In genomic region chr6:14272111-14273085, GRCh38 we compare ENCODE assay signal across 16 cellular contexts.
DNase-seq lines count a peak whose midpoint lies in the region; ATAC-seq, FAIRE-seq and TF ChIP-seq lines count a peak whose summit lies in the region.
"Had no signal": no experiment of that assay in that cellular context is flagged by ENCODE, and none has a peak within 500 bp of the region (broad histone marks: within the 10 kb centered on the region; RNA-seq: fewer than 3 reads in every experiment).

No MANE protein-coding gene starts in this region.

- H3K4me2 ChIP-seq in DND-41 (ENCODE audit: insufficient read depth, low read length) (no peak overlapping the region), K562 (ENCODE audit: insufficient read depth, low read length) (no peak overlapping the region)

- H4K20me1 ChIP-seq in DND-41 (ENCODE audit: insufficient read depth, low read length) (no peaks in the 10 kb centered on the region), K562 (replicated peaks; ENCODE audit: control insufficient read depth, insufficient read depth, low read length) (no peaks in the 10 kb centered on the region)

- peak overlapping the region in 2 of 8 donors; percentile 13 to 22 for H3K4me3 Mint-ChIP-seq in CD4-positive, alpha-beta memory T cell
- H3K4me3 Mint-ChIP-seq: activated naive CD8-positive, alpha-beta T cell treated with anti-CD3 and anti-CD28 coated beads, Interleukin-2, amount 50 U/mL, for 24 hours; CD4-positive, alpha-beta T cell; natural killer cell treated with Interleukin-12 subunit alpha and Interleukin-12 subunit beta and Interleukin-15 and Interleukin-18, amount 100 ng/mL, for 72 hours had no signal

- H3K27me3 Mint-ChIP-seq in CD4-positive, alpha-beta memory T cell, result no peaks in the 10 kb centered on the region
- H3K27me3 Mint-ChIP-seq: activated naive CD8-positive, alpha-beta T cell treated with anti-CD3 and anti-CD28 coated beads, Interleukin-2, amount 50 U/mL, for 24 hours; CD4-positive, alpha-beta T cell had no signal

- no peak overlapping the region for H2AFZ ChIP-seq in DND-41 (ENCODE audit: low read depth, low read length)
- no peak overlapping the region for H2AFZ ChIP-seq in K562 (ENCODE audit: low read depth, low read length)

- H3K36me3 Mint-ChIP-seq in CD4-positive, alpha-beta memory T cell, result no peaks in the 10 kb centered on the region
- H3K36me3 Mint-ChIP-seq: natural killer cell treated with Interleukin-12 subunit alpha and Interleukin-12 subunit beta and Interleukin-15 and Interleukin-18, amount 100 ng/mL, for 72 hours had no signal

- no peak for TF ChIP-seq RAD21 in K562 (CRISPR knock-in tag; conservative IDR thresholded peaks at IDR 0.05 in 1 of 2, IDR thresholded peaks at IDR 0.05 in 1 of 2)

- ATAC-seq in DND-41 (ENCODE audit: insufficient read depth, low read depth) (no peak), K562 (no peak), left colon (peak; percentile 9), HG02885 (IDR thresholded peaks at IDR 0.05; ENCODE audit: poor library complexity, unreplicated experiment) (no peak)
- ATAC-seq: activated naive CD8-positive, alpha-beta T cell treated with anti-CD3 and anti-CD28 coated beads, Interleukin-2, amount 50 U/mL, for 24 hours; left lobe of liver; natural killer cell treated with Interleukin-12 subunit alpha and Interleukin-12 subunit beta and Interleukin-15 and Interleukin-18, amount 100 ng/mL, for 72 hours had no signal

- WGBS in K562 (ENCODE audit: insufficient coverage, low coverage, missing lambda C conversion rate), result 36% methylated on average over 4 of the region's 4 CpGs

- no peak for FAIRE-seq in K562 (lab: Jason Lieb, UNC)

- CTCF ChIA-PET in K562 (lab: Yijun Ruan, JAX; ENCODE audit: low intra/inter-chr PET ratio), result no interaction called here
- CTCF ChIA-PET in CD4-positive, alpha-beta memory T cell (lab: Charles Lee; ENCODE audit: partially characterized antibody), result interaction anchor here (0.7 kb wide), 1 partner anchor 61 kb away, joined by 3 read pairs; no protein-coding TSS in a partner anchor

- peaks cover 6% of the 10 kb centered on the region for H3K9me3 ChIP-seq in DND-41 (ENCODE audit: insufficient read depth, low read length, severe bottlenecking)
- peaks cover 6% of the 10 kb centered on the region for H3K9me3 ChIP-seq in K562 (replicated peaks; ENCODE audit: control insufficient read depth, insufficient read depth, low read depth, low read length)
- H3K9me3 ChIP-seq in CD4-positive, alpha-beta memory T cell (ENCODE audit: control insufficient read depth in 1 of 2, low read length in 2 of 2), result no peaks in the 10 kb centered on the region
- H3K9me3 ChIP-seq: sigmoid colon had no signal

- TF ChIP-seq EP300 in K562 (IDR thresholded peaks at IDR 0.05; ENCODE audit: low read length), result no peak

- H3K27me3 ChIP-seq in DND-41 (ENCODE audit: insufficient read depth, low read length, poor library complexity), result no peaks in the 10 kb centered on the region
- peaks cover 2 to 20% of the 10 kb centered on the region in 2 experiments; a peak in 3 of 5 replicates for H3K27me3 ChIP-seq in K562 (ENCODE audit: control insufficient read depth in 2 of 2, insufficient read depth in 2 of 2, low read length in 2 of 2)
- H3K27me3 ChIP-seq in CD4-positive, alpha-beta memory T cell (ENCODE audit: insufficient read depth, low read length), result no peaks in the 10 kb centered on the region
- H3K27me3 ChIP-seq: dorsolateral prefrontal cortex, sigmoid colon had no signal

- no TSS peak for BruUV-seq in K562 (replicated peaks; lab: Mats Ljungman, UMichigan)

- peaks cover 31 to 58% (median 39%) of the 10 kb centered on the region in 4 donors for H3K4me1 Mint-ChIP-seq in CD4-positive, alpha-beta memory T cell

- POLR2A ChIA-PET in K562 (lab: Yijun Ruan, JAX), result interaction anchor here (0.6 to 1.2 kb wide), 2 partner anchors 22 to 78 kb away, joined by 5 read pairs; no protein-coding TSS in a partner anchor
- POLR2A ChIA-PET in CD4-positive, alpha-beta memory T cell (lab: Charles Lee; ENCODE audit: partially characterized antibody), result no interaction called here

- H3K79me2 ChIP-seq in DND-41 (ENCODE audit: insufficient read depth, low read length) (no peaks in the 10 kb centered on the region), K562 (ENCODE audit: control insufficient read depth, insufficient read depth, low read length) (no peaks in the 10 kb centered on the region)

- H3K9me3 Mint-ChIP-seq in CD4-positive, alpha-beta memory T cell, result peaks cover 0 to 8% (median 1%) of the 10 kb centered on the region in 8 donors
- H3K9me3 Mint-ChIP-seq: CD4-positive, alpha-beta T cell had no signal

- no peaks in the 10 kb centered on the region for H3K36me3 ChIP-seq in DND-41 (ENCODE audit: insufficient read depth, low read length)
- no peaks in the 10 kb centered on the region for H3K36me3 ChIP-seq in K562 (ENCODE audit: control insufficient read depth, insufficient read depth, low read length)
- H3K36me3 ChIP-seq in CD4-positive, alpha-beta memory T cell (ENCODE audit: insufficient read depth, low read length), result no peaks in the 10 kb centered on the region
- H3K36me3 ChIP-seq: sigmoid colon had no signal

- H3K4me1 ChIP-seq in DND-41 (ENCODE audit: insufficient read depth, low read length), result peaks cover 55% of the 10 kb centered on the region
- H3K4me1 ChIP-seq in K562 (replicated peaks in 1 of 2; ENCODE audit: control insufficient read depth in 2 of 2, insufficient read depth in 2 of 2, low read length in 2 of 2), result peaks cover 5 to 11% of the 10 kb centered on the region in 2 experiments
- H3K4me1 ChIP-seq in CD4-positive, alpha-beta memory T cell (ENCODE audit: insufficient read depth, low read length), result peaks cover 46% of the 10 kb centered on the region

- intact Hi-C loops in K562 (cut with micrococcal nuclease) (no loop called here), left colon (cut with DNase I, micrococcal nuclease) (loop anchor here in 1 of 2 donors (5.0 kb wide), 1 partner anchor 485 kb away; no protein-coding TSS in a partner anchor)
- intact Hi-C loops in CD4-positive, alpha-beta memory T cell (cut with micrococcal nuclease), result no loop called here

- H3K9me1 ChIP-seq in K562 (ENCODE audit: control insufficient read depth, insufficient read depth, low read length), result no peaks in the 10 kb centered on the region

- TF ChIP-seq CTCF in DND-41 (IDR thresholded peaks at IDR 0.05; ENCODE audit: borderline replicate concordance, extremely low read depth, low read length, poor library complexity, severe bottlenecking) (no peak), K562 (IDR thresholded peaks at IDR 0.05 in 2 of 3, conservative IDR thresholded peaks at IDR 0.05 in 1 of 3; ENCODE audit: insufficient read depth in 2 of 3, low read depth in 1 of 3, low read length in 3 of 3) (no peak)

- no peak overlapping the region for H3K4me3 ChIP-seq in DND-41 (ENCODE audit: low read depth in 1 of 2, low read length in 2 of 2)
- H3K4me3 ChIP-seq in K562, result no peak overlapping the region
- no peak overlapping the region for H3K4me3 ChIP-seq in CD4-positive, alpha-beta memory T cell (ENCODE audit: low read length in 2 of 2)
- H3K4me3 ChIP-seq: dorsolateral prefrontal cortex, sigmoid colon had no signal

- H3K9ac ChIP-seq in DND-41 (ENCODE audit: low read depth, low read length) (no peak overlapping the region), K562 (ENCODE audit: insufficient read depth in 1 of 2, low read depth in 2 of 2, low read length in 2 of 2) (no peak overlapping the region)

- H3K27ac Mint-ChIP-seq in CD4-positive, alpha-beta memory T cell, result no peak overlapping the region

- no peak for TF ChIP-seq POLR2A in K562 (conservative IDR thresholded peaks at IDR 0.05)

- no peak for DNase-seq in DND-41
- peak; percentile 56 for DNase-seq in HK-2 (ENCODE audit: unreplicated experiment)
- no peak for DNase-seq in K562 (ENCODE audit: extremely low read depth in 1 of 4, low spot score in 3 of 4)
- no peak for DNase-seq in left colon
- no peak for DNase-seq in CD4-positive, alpha-beta memory T cell
- no peak for DNase-seq in HuH-7 (ENCODE audit: low spot score)
- DNase-seq: activated naive CD8-positive, alpha-beta T cell treated with anti-CD3 and anti-CD28 coated beads, Interleukin-2, amount 50 U/mL, for 24 hours; CD4-positive, alpha-beta T cell; NCI-H1092 treated with DMSO at 0.1 percent for 48 hours; NCI-H524 treated with DMSO at 0.1 percent for 48 hours; RPMI8226; sigmoid colon had no signal

- in situ Hi-C loops in K562 (cut with MboI), result no loop called here

- H3K27ac ChIP-seq in DND-41 (ENCODE audit: low read length), result 0 out of 2 replicates have a peak overlapping the region, but pooled peaks have one; percentile 5
- no peak overlapping the region; the same call in 2 of the 3 replicates for H3K27ac ChIP-seq in K562 (ENCODE audit: extremely low read depth, low read depth, low read length)
- no peak overlapping the region for H3K27ac ChIP-seq in CD4-positive, alpha-beta memory T cell (ENCODE audit: low read depth, low read length)
- H3K27ac ChIP-seq: dorsolateral prefrontal cortex, sigmoid colon had no signal

TF ChIP-seq in K562, 482 proteins besides CTCF, POLR2A, EP300 and RAD21 (continues in another document):
- peak; percentile 51; the same call in 1 of the 2 replicates for TF ChIP-seq MAFK (IDR thresholded peaks at IDR 0.05; ENCODE audit: low read length)
- TF ChIP-seq ZBTB17 (CRISPR knock-in tag; IDR thresholded peaks at IDR 0.05), result no peak
- 0 out of 3 replicates have a peak, but pooled peaks of 1 of the 2 experiments have one; percentile 38 for TF ChIP-seq CBX3 (IDR thresholded peaks at IDR 0.05; ENCODE audit: borderline replicate concordance in 1 of 2, low read length in 2 of 2)
- TF ChIP-seq HMBOX1 (IDR thresholded peaks at IDR 0.05), result no peak
- TF ChIP-seq CGGBP1 (CRISPR knock-in tag; IDR thresholded peaks at IDR 0.05), result no peak
- TF ChIP-seq NCOR1 (IDR thresholded peaks at IDR 0.05), result no peak
- TF ChIP-seq PTBP1 (IDR thresholded peaks at IDR 0.05; ENCODE audit: low read depth, low read length), result no peak
- TF ChIP-seq FOSL1 (tag; conservative IDR thresholded peaks at IDR 0.05), result peak; percentile 69
- TF ChIP-seq KAT2B (IDR thresholded peaks at IDR 0.05; ENCODE audit: low read depth, low read length), result no peak
- peak; percentile 85 for TF ChIP-seq ZNF316 (IDR thresholded peaks at IDR 0.05)
- TF ChIP-seq NFIX (CRISPR knock-in tag; IDR thresholded peaks at IDR 0.05; ENCODE audit: low read depth), result no peak
- no peak for TF ChIP-seq ZNF282 (CRISPR knock-in tag; IDR thresholded peaks at IDR 0.05)
